ENCODE assay signal across 20 cellular contexts in genomic region chr4:167826281-167826680, GRCh38.
DNase-seq lines count a peak whose midpoint lies in the region; ATAC-seq, FAIRE-seq and TF ChIP-seq lines count a peak whose summit lies in the region.
"Had no signal": no experiment of that assay in that cellular context is flagged by ENCODE, and none has a peak within 500 bp of the region (broad histone marks: within the 10 kb centered on the region; RNA-seq: fewer than 3 reads in every experiment).

No MANE protein-coding gene starts in this region.

- H3K4me1 Mint-ChIP-seq in GM23338 = peaks cover 36% of the 10 kb centered on the region

- CTCF ChIA-PET in endothelial cell of umbilical vein (lab: Charles Lee) = no interaction called here

- no peak overlapping the region for H2AFZ ChIP-seq in GM23338
- H2AFZ ChIP-seq in endothelial cell of umbilical vein (ENCODE audit: low read depth, low read length) = peak overlapping the region; percentile 57

- no peaks in the 10 kb centered on the region for H3K9me1 ChIP-seq in endothelial cell of umbilical vein (replicated peaks; ENCODE audit: control insufficient read depth, extremely low read depth, insufficient read depth, low read length)

- H3K27me3 Mint-ChIP-seq in GM23338 (ENCODE audit: insufficient read depth, low read depth, poor library complexity) = peaks cover 2% of the 10 kb centered on the region

- TF ChIP-seq POLR2A in NB4 (IDR thresholded peaks at IDR 0.05; ENCODE audit: extremely low read depth, insufficient read length) (no peak), endothelial cell of umbilical vein (IDR thresholded peaks at IDR 0.05; ENCODE audit: low read depth, low read length) (no peak)

- H3K27ac ChIP-seq in GM23338 (ENCODE audit: low read depth) (no peak overlapping the region), endothelial cell of umbilical vein (ENCODE audit: insufficient read depth, low read depth, low read length) (no peak overlapping the region)
- H3K27ac ChIP-seq: coronary artery, epithelial cell of prostate, neutrophil, right atrium auricular region, SJSA1 had no signal

- H3K9me2 ChIP-seq in GM23338 (ENCODE audit: insufficient read depth) = no peaks in the 10 kb centered on the region

- H3K36me3 ChIP-seq in GM23338 (ENCODE audit: insufficient read depth) = no peaks in the 10 kb centered on the region
- no peaks in the 10 kb centered on the region for H3K36me3 ChIP-seq in endothelial cell of umbilical vein (ENCODE audit: control insufficient read depth in 2 of 2, extremely low read depth in 1 of 2, insufficient read depth in 2 of 2, low read length in 2 of 2)
- H3K36me3 ChIP-seq: neutrophil, right atrium auricular region, SJSA1 had no signal

- no peaks in the 10 kb centered on the region for H3K9me3 ChIP-seq in endothelial cell of umbilical vein (replicated peaks; ENCODE audit: control insufficient read depth, insufficient read depth, low read length)
- H3K9me3 ChIP-seq: neutrophil, right atrium auricular region, SJSA1 had no signal

- TF ChIP-seq CTCF in GM23338 (conservative IDR thresholded peaks at IDR 0.05; ENCODE audit: low read depth in 2 of 2) (no peak), NB4 (IDR thresholded peaks at IDR 0.05; ENCODE audit: low read depth, low read length) (no peak), endothelial cell of umbilical vein (IDR thresholded peaks at IDR 0.05; ENCODE audit: extremely low read depth in 1 of 2, insufficient read depth in 1 of 2, low read depth in 1 of 2, low read length in 2 of 2) (no peak)

- no peaks in the 10 kb centered on the region; the same call in 2 of the 3 replicates for H3K9me3 Mint-ChIP-seq in GM23338

- H4K20me1 ChIP-seq in GM23338 (replicated peaks; ENCODE audit: insufficient read depth) (no peaks in the 10 kb centered on the region), endothelial cell of umbilical vein (replicated peaks; ENCODE audit: control insufficient read depth, extremely low read depth, insufficient read depth, low read length) (no peaks in the 10 kb centered on the region)

- H3K9ac ChIP-seq in endothelial cell of umbilical vein (replicated peaks; ENCODE audit: extremely low read depth, insufficient read depth, low read length) = no peak overlapping the region

- no peak for DNase-seq in GM23338 (ENCODE audit: low spot score)
- DNase-seq in NB4 (ENCODE audit: low read depth) = peak; percentile 12
- peak; percentile 3 for DNase-seq in endothelial cell of umbilical vein (ENCODE audit: low read depth, low spot score)
- peak; percentile 9 for DNase-seq in myocyte (ENCODE audit: low read depth)
- no peak for DNase-seq in NCI-H187 (lab: John Stamatoyannopoulos, UW)
- no peak for DNase-seq in epidermal melanocyte (ENCODE audit: insufficient read length, low spot score)
- DNase-seq in AG20443 (ENCODE audit: low spot score) = no peak
- DNase-seq: activated CD4-positive, alpha-beta T cell treated with anti-CD3 and anti-CD28 coated beads for 1 hour; DMS153; kidney; NCI-H1436; NCI-H345; stimulated activated CD4-positive, alpha-beta T cell treated with anti-CD3 and anti-CD28 coated beads, Interleukin-1b, Interleukin-23, amount 100 ng/mL, for 48 hours; substantia nigra had no signal

- no peak for FAIRE-seq in endothelial cell of umbilical vein (lab: Jason Lieb, UNC)
- FAIRE-seq: kidney had no signal

- intact Hi-C loops in endothelial cell of umbilical vein (cut with micrococcal nuclease) = no loop called here

- H3K4me2 ChIP-seq in GM23338 (peak overlapping the region; percentile 45; the same call in 1 of the 2 replicates), endothelial cell of umbilical vein (ENCODE audit: insufficient read depth, low read length) (no peak overlapping the region)

- no peaks in the 10 kb centered on the region for H3K27me3 ChIP-seq in GM23338 (ENCODE audit: insufficient read depth)
- no peaks in the 10 kb centered on the region for H3K27me3 ChIP-seq in endothelial cell of umbilical vein (ENCODE audit: control insufficient read depth in 2 of 2, insufficient read depth in 2 of 2, low read length in 2 of 2)
- H3K27me3 ChIP-seq: neutrophil, right atrium auricular region had no signal

- H3K36me3 Mint-ChIP-seq in GM23338 (ENCODE audit: low read depth) = peaks cover 5% of the 10 kb centered on the region; the same call in 2 of the 3 replicates

- dilution Hi-C loops in endothelial cell of umbilical vein (cut with MboI; ENCODE audit: extremely low pct_ligation_motif_present, low sequenced_read_pairs) = no loop called here

- no TSS peak for BruUV-seq in endothelial cell of umbilical vein (replicated peaks; lab: Mats Ljungman, UMichigan)

- H3K79me2 ChIP-seq in GM23338 (replicated peaks; ENCODE audit: insufficient read depth) = no peaks in the 10 kb centered on the region
- no peaks in the 10 kb centered on the region for H3K79me2 ChIP-seq in endothelial cell of umbilical vein (ENCODE audit: control insufficient read depth, insufficient read depth, low read length)

- peaks cover 44% of the 10 kb centered on the region for H3K4me1 ChIP-seq in GM23338 (ENCODE audit: insufficient read depth)
- no peaks in the 10 kb centered on the region for H3K4me1 ChIP-seq in endothelial cell of umbilical vein (ENCODE audit: control insufficient read depth, extremely low read depth, insufficient read depth, low read length)
- H3K4me1 ChIP-seq: right atrium auricular region, SJSA1 had no signal

- ATAC-seq in GM23338 = no peak
- no peak for ATAC-seq in GM18870 (IDR thresholded peaks at IDR 0.05; ENCODE audit: unreplicated experiment)

- peak overlapping the region; percentile 83 for H3K27ac Mint-ChIP-seq in GM23338

- no peak overlapping the region for H3K4me3 Mint-ChIP-seq in GM23338

- H3F3A ChIP-seq in GM23338 (replicated peaks; ENCODE audit: low read depth) = no peaks in the 10 kb centered on the region

- POLR2A ChIA-PET in endothelial cell of umbilical vein (lab: Charles Lee) = no interaction called here

- H3K4me3 ChIP-seq in GM23338 = no peak overlapping the region
- no peak overlapping the region for H3K4me3 ChIP-seq in NB4 (ENCODE audit: low read depth, low read length)
- H3K4me3 ChIP-seq in endothelial cell of umbilical vein (replicated peaks in 1 of 3; ENCODE audit: insufficient read depth in 1 of 3, low read depth in 1 of 3, low read length in 3 of 3) = no peak overlapping the region
- H3K4me3 ChIP-seq: coronary artery, right atrium auricular region, SJSA1 had no signal

TF ChIP-seq in GM23338, 12 proteins besides CTCF, POLR2A, EP300 and RAD21:
- TF ChIP-seq ETS1 (IDR thresholded peaks at IDR 0.05) (no peak), EZH2phosphoT487 (IDR thresholded peaks at IDR 0.05; ENCODE audit: unreplicated experiment) (no peak)

TF ChIP-seq in endothelial cell of umbilical vein, 7 proteins besides CTCF, POLR2A, EP300 and RAD21:
- no peak for TF ChIP-seq MYC (IDR thresholded peaks at IDR 0.05; ENCODE audit: low read depth, low read length)
- TF ChIP-seq GATA2 (IDR thresholded peaks at IDR 0.05; ENCODE audit: insufficient read depth, insufficient read length, low read depth, low read length) = no peak
- TF ChIP-seq JUN (IDR thresholded peaks at IDR 0.05; ENCODE audit: borderline replicate concordance, insufficient read depth, insufficient read length, low read depth) = no peak
- TF ChIP-seq FOS (IDR thresholded peaks at IDR 0.05; ENCODE audit: borderline replicate concordance, insufficient read depth, low read length) = no peak
- no peak for TF ChIP-seq POLR2AphosphoS5 (IDR thresholded peaks at IDR 0.05; ENCODE audit: insufficient read depth, low read depth, low read length)
- TF ChIP-seq MAX (IDR thresholded peaks at IDR 0.05; ENCODE audit: insufficient read depth, insufficient read length) = no peak
- TF ChIP-seq EZH2 (IDR thresholded peaks at IDR 0.05; ENCODE audit: borderline replicate concordance, low read depth, low read length, severe bottlenecking) = no peak

Comparison
In these comparisons a context has a peak if more than half of its experiments do, and no peak if none do; other contexts are left out.
1. DNase-seq: peak in NB4 (single experiment), endothelial cell of umbilical vein (single experiment) and myocyte (single experiment); none in GM23338 (single experiment), NCI-H187 (0 of 2), epidermal melanocyte (single experiment) and AG20443 (single experiment).